In the genomic region with DNA sequence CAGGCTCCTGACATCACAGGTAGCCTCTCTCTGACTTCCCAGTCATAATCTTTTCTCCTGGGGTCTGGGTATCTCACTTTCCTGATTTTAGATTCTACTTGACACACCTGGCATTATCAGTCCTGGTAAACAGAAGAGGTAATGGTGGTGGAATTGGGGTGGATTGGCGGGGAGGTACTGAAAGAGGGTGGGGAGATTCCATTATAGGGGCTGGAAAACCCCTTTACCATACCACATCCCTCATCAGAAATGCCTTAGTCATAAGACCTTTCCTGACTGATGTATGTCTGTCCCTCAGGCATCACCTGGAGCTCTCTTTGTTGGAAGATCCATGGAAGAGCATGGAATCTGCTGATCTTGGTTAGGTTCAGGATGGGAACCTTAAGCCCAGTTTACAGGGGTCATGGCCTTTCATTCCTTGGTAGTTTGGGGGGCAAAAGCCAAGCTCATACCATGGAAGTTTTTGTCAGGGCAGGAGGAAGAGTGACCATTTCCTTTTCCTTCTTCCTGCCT, we compare ENCODE assay signal across 21 cellular contexts. TPM values are rescaled to one million over a fixed set of nuclear protein-coding genes. Genes with fewer than 3 reads are reported as not detected.
DNase-seq lines count a peak whose midpoint lies in the region; ATAC-seq and TF ChIP-seq lines count a peak whose summit lies in the region.
"Had no signal": no experiment of that assay in that cellular context is flagged by ENCODE, and none has a peak within 500 bp of the region (broad histone marks: within the 10 kb centered on the region; RNA-seq: fewer than 3 reads in every experiment).

No MANE protein-coding gene starts in this region.

- ATAC-seq in stimulated activated naive CD8-positive, alpha-beta T cell treated with anti-CD3 and anti-CD28 coated beads, Interleukin-15, Interleukin-2, amounts not matched to agents 100 U/mL and 50 U/mL, for 24 hours: no peak
- no peak for ATAC-seq in natural killer cell
- no peak for ATAC-seq in GM19452 (IDR thresholded peaks at IDR 0.05; ENCODE audit: unreplicated experiment)
- ATAC-seq: GM23338, pancreas had no signal

- H3K4me1 Mint-ChIP-seq in T-helper 2 cell treated with Interferon-gamma antibody and Interleukin-4, amounts not matched to agents 5 μg/mL and 100 μg/mL, for 36 hours (ENCODE audit: low read depth): peaks cover 12% of the 10 kb centered on the region
- H3K4me1 Mint-ChIP-seq in stimulated activated naive CD8-positive, alpha-beta T cell treated with anti-CD3 and anti-CD28 coated beads, Interleukin-15, Interleukin-2, amounts not matched to agents 100 ng/mL and 50 ng/mL, for 24 hours (ENCODE audit: low read depth): peaks cover 31% of the 10 kb centered on the region
- peaks cover 14% of the 10 kb centered on the region in 2 donors for H3K4me1 Mint-ChIP-seq in natural killer cell

- intact Hi-C loops in natural killer cell (cut with micrococcal nuclease): no loop called here

- H3K9me3 Mint-ChIP-seq in T-helper 2 cell treated with Interferon-gamma antibody and Interleukin-4, amounts not matched to agents 5 μg/mL and 100 μg/mL, for 36 hours: no peaks in the 10 kb centered on the region
- no peaks in the 10 kb centered on the region for H3K9me3 Mint-ChIP-seq in stimulated activated naive CD8-positive, alpha-beta T cell treated with anti-CD3 and anti-CD28 coated beads, Interleukin-15, Interleukin-2, amounts not matched to agents 100 ng/mL and 50 ng/mL, for 24 hours
- no peaks in the 10 kb centered on the region for H3K9me3 Mint-ChIP-seq in natural killer cell
- H3K9me3 Mint-ChIP-seq: CD14-positive monocyte, GM23338 had no signal

- H3K27me3 Mint-ChIP-seq in T-helper 2 cell treated with Interferon-gamma antibody and Interleukin-4, amounts not matched to agents 5 μg/mL and 100 μg/mL, for 36 hours (ENCODE audit: low read depth): no peaks in the 10 kb centered on the region
- H3K27me3 Mint-ChIP-seq in stimulated activated naive CD8-positive, alpha-beta T cell treated with anti-CD3 and anti-CD28 coated beads, Interleukin-15, Interleukin-2, amounts not matched to agents 100 ng/mL and 50 ng/mL, for 24 hours: no peaks in the 10 kb centered on the region
- no peaks in the 10 kb centered on the region for H3K27me3 Mint-ChIP-seq in natural killer cell (ENCODE audit: low read depth in 2 of 2)

- H3K27ac Mint-ChIP-seq in T-helper 2 cell treated with Interferon-gamma antibody and Interleukin-4, amounts not matched to agents 5 μg/mL and 100 μg/mL, for 36 hours: peak overlapping the region; percentile 1
- H3K27ac Mint-ChIP-seq in stimulated activated naive CD8-positive, alpha-beta T cell treated with anti-CD3 and anti-CD28 coated beads, Interleukin-15, Interleukin-2, amounts not matched to agents 100 ng/mL and 50 ng/mL, for 24 hours: peak overlapping the region; percentile 86
- no peak overlapping the region for H3K27ac Mint-ChIP-seq in natural killer cell
- H3K27ac Mint-ChIP-seq: CD14-positive monocyte, GM23338 had no signal

- no peak for DNase-seq in T-helper 2 cell treated with Interferon-gamma antibody and Interleukin-4, amounts not matched to agents 5 μg/mL and 100 μg/mL, for 36 hours (ENCODE audit: low spot score)
- DNase-seq in T-helper 2 cell (no peak), natural killer cell (no peak), HuH-7.5 (ENCODE audit: low spot score) (no peak)
- DNase-seq in stimulated activated naive CD8-positive, alpha-beta T cell treated with anti-CD3 and anti-CD28 coated beads, Interleukin-15, Interleukin-2, amounts not matched to agents 100 U/mL and 50 U/mL, for 24 hours: no peak
- no peak for DNase-seq in activated CD8-positive, alpha-beta memory T cell treated with anti-CD3 and anti-CD28 coated beads for 24 hours
- DNase-seq: 8988T; activated naive CD4-positive, alpha-beta T cell; NCI-H446; NCI-H774; Peyer's patch; retina; SHP77 treated with DMSO at 0.1 percent for 48 hours; stimulated activated naive CD4-positive, alpha-beta T cell; T1000; testis had no signal

- no peak for TF ChIP-seq CTCF in natural killer cell (IDR thresholded peaks at IDR 0.05)

- no peak overlapping the region for H3K4me3 Mint-ChIP-seq in T-helper 2 cell treated with Interferon-gamma antibody and Interleukin-4, amounts not matched to agents 5 μg/mL and 100 μg/mL, for 36 hours
- H3K4me3 Mint-ChIP-seq in stimulated activated naive CD8-positive, alpha-beta T cell treated with anti-CD3 and anti-CD28 coated beads, Interleukin-15, Interleukin-2, amounts not matched to agents 100 ng/mL and 50 ng/mL, for 24 hours: peak overlapping the region; percentile 21
- peak overlapping the region; percentile 58 for H3K4me3 Mint-ChIP-seq in natural killer cell
- H3K4me3 Mint-ChIP-seq: CD14-positive monocyte, GM23338 had no signal

- peaks cover 25% of the 10 kb centered on the region for H3K36me3 Mint-ChIP-seq in T-helper 2 cell treated with Interferon-gamma antibody and Interleukin-4, amounts not matched to agents 5 μg/mL and 100 μg/mL, for 36 hours (ENCODE audit: low read depth)
- H3K36me3 Mint-ChIP-seq in stimulated activated naive CD8-positive, alpha-beta T cell treated with anti-CD3 and anti-CD28 coated beads, Interleukin-15, Interleukin-2, amounts not matched to agents 100 ng/mL and 50 ng/mL, for 24 hours (ENCODE audit: low read depth): peaks cover 33% of the 10 kb centered on the region
- H3K36me3 Mint-ChIP-seq in natural killer cell: no peaks in the 10 kb centered on the region

RNA-seq across cellular contexts. Expression of a gene that starts 3.1 kb away (rescaled TPM):
- 10 to 100 TPM; 20.9 to 35.2 (median 27.3) TPM for total RNA-seq in natural killer cell

RNA-seq across cellular contexts. Expression of a gene that starts 15.3 kb away (rescaled TPM):
- total RNA-seq in natural killer cell: 10 to 100 TPM; 16.9 to 26.0 (median 20.0) TPM

RNA-seq across cellular contexts. Expression of a gene that starts 39.6 kb away (rescaled TPM):
- total RNA-seq in natural killer cell: 100 to 1,000 TPM; 132 to 152 (median 152) TPM

RNA-seq across cellular contexts. Expression of a gene that starts 45.0 kb away (rescaled TPM):
- total RNA-seq in natural killer cell: 10 to 100 TPM; 22.5 to 27.3 (median 23.2) TPM

Comparison
In these comparisons a context has a peak if more than half of its experiments do, and no peak if none do; other contexts are left out.
1. H3K27ac Mint-ChIP-seq: peak in T-helper 2 cell treated with Interferon-gamma antibody and Interleukin-4, amounts not matched to agents 5 μg/mL and 100 μg/mL, for 36 hours (single experiment) and stimulated activated naive CD8-positive, alpha-beta T cell treated with anti-CD3 and anti-CD28 coated beads, Interleukin-15, Interleukin-2, amounts not matched to agents 100 ng/mL and 50 ng/mL, for 24 hours (single experiment); none in natural killer cell (0 of 2).